In the genomic region with DNA sequence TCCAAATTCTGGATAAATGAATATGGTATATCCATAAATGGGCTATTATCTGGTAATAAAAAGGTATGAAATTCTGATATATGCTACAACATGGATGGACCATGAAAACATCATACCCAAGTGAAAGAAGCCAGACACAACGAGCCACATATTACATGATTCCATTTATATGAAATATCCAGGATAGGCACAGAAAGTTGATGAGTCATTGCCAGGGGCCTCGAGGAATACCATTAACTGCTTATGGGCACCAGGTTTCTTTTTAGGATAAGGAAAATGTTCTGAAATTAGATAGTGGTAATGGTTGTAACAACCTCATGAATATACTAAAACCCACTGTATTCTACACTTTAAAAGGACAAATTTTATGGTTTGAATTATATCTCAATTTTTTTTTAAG, we compare ENCODE assay signal across 28 cellular contexts.
A peak's percentile ranks its signal among the peaks of the same experiment; 100 is the strongest.
DNase-seq lines count a peak whose midpoint lies in the region; ATAC-seq and TF ChIP-seq lines count a peak whose summit lies in the region.
"Had no signal": no experiment of that assay in that cellular context is flagged by ENCODE, and none has a peak within 500 bp of the region (broad histone marks: within the 10 kb centered on the region; RNA-seq: fewer than 3 reads in every experiment).

No MANE protein-coding gene starts in this region.

- peaks cover 4% of the 10 kb centered on the region for H3K9me3 Mint-ChIP-seq in activated naive CD4-positive, alpha-beta T cell treated with anti-CD3 and anti-CD28 coated beads, Interleukin-2, amount 50 U/mL, for 24 hours
- H3K9me3 Mint-ChIP-seq in activated naive CD4-positive, alpha-beta T cell treated with anti-CD3 and anti-CD28 coated beads for 36 hours = peaks cover 3% of the 10 kb centered on the region
- H3K9me3 Mint-ChIP-seq in progenitor cell of endocrine pancreas (ENCODE audit: low read depth) = peaks cover 11% of the 10 kb centered on the region
- H3K9me3 Mint-ChIP-seq in CD4-positive, alpha-beta memory T cell = peaks cover 0 to 2% (median 0%) of the 10 kb centered on the region in 8 donors
- peaks cover 4% of the 10 kb centered on the region for H3K9me3 Mint-ChIP-seq in stimulated activated memory B cell treated with anti-CD40 and anti-IgM and Interleukin-4, amounts not matched to agents 10 μg/mL and 1 μg/mL and 100 μg/mL, for 72 hours
- H3K9me3 Mint-ChIP-seq: IgD-negative memory B cell; T-helper 2 cell treated with Interferon-gamma antibody and Interleukin-4, amounts not matched to agents 5 μg/mL and 100 μg/mL, for 36 hours had no signal

- intact Hi-C loops in activated naive CD4-positive, alpha-beta T cell treated with anti-CD3 and anti-CD28 coated beads for 36 hours (cut with micrococcal nuclease) = no loop called here
- intact Hi-C loops in CD4-positive, alpha-beta memory T cell (cut with micrococcal nuclease) = no loop called here

- peaks cover 20% of the 10 kb centered on the region for H3K36me3 Mint-ChIP-seq in activated naive CD4-positive, alpha-beta T cell treated with anti-CD3 and anti-CD28 coated beads, Interleukin-2, amount 50 U/mL, for 24 hours
- H3K36me3 Mint-ChIP-seq in activated naive CD4-positive, alpha-beta T cell treated with anti-CD3 and anti-CD28 coated beads for 36 hours (ENCODE audit: low read depth) = peaks cover 4% of the 10 kb centered on the region
- H3K36me3 Mint-ChIP-seq in progenitor cell of endocrine pancreas (ENCODE audit: insufficient read depth) = peaks cover 6% of the 10 kb centered on the region
- H3K36me3 Mint-ChIP-seq in CD4-positive, alpha-beta memory T cell = peaks cover 0 to 14% of the 10 kb centered on the region in 2 donors
- peaks cover 22% of the 10 kb centered on the region for H3K36me3 Mint-ChIP-seq in stimulated activated memory B cell treated with anti-CD40 and anti-IgM and Interleukin-4, amounts not matched to agents 10 μg/mL and 1 μg/mL and 100 μg/mL, for 72 hours
- H3K36me3 Mint-ChIP-seq: IgD-negative memory B cell had no signal

- peak overlapping the region; percentile 19 for H3K27ac Mint-ChIP-seq in activated naive CD4-positive, alpha-beta T cell treated with anti-CD3 and anti-CD28 coated beads, Interleukin-2, amount 50 U/mL, for 24 hours
- no peak overlapping the region for H3K27ac Mint-ChIP-seq in activated naive CD4-positive, alpha-beta T cell treated with anti-CD3 and anti-CD28 coated beads for 36 hours
- peak overlapping the region; percentile 71 for H3K27ac Mint-ChIP-seq in progenitor cell of endocrine pancreas
- peak overlapping the region in 1 of 7 donors; percentile 51 for H3K27ac Mint-ChIP-seq in CD4-positive, alpha-beta memory T cell
- no peak overlapping the region for H3K27ac Mint-ChIP-seq in stimulated activated memory B cell treated with anti-CD40 and anti-IgM and Interleukin-4, amounts not matched to agents 10 μg/mL and 1 μg/mL and 100 μg/mL, for 72 hours
- H3K27ac Mint-ChIP-seq: activated CD4-positive, alpha-beta memory T cell treated with anti-CD3 and anti-CD28 coated beads for 36 hours; IgD-negative memory B cell; T-helper 2 cell treated with Interferon-gamma antibody and Interleukin-4, amounts not matched to agents 5 μg/mL and 100 μg/mL, for 36 hours; WTC11 had no signal

- DNase-seq in activated naive CD4-positive, alpha-beta T cell treated with anti-CD3 and anti-CD28 coated beads for 36 hours = no peak
- DNase-seq in RPMI7951 (ENCODE audit: low read depth) (peak; percentile 59), dermis blood vessel endothelial cell (peak; percentile 14), progenitor cell of endocrine pancreas (ENCODE audit: low spot score, unreplicated experiment) (no peak)
- DNase-seq in CD4-positive, alpha-beta memory T cell = no peak
- DNase-seq: 8988T; activated CD4-positive, alpha-beta memory T cell treated with anti-CD3 and anti-CD28 coated beads for 36 hours; activated gamma-delta T cell treated with Interleukin-2 at 50 U/mL for 16 hours; activated T-cell treated with anti-CD3 and anti-CD28 coated beads for 4 hours; aorta; effector memory CD4-positive, alpha-beta T cell; GF-D8; mucosa of descending colon; NCI-H187 treated with DMSO at 0.1 percent for 48 hours; nucleus accumbens; OCI-M1; spleen; stimulated activated CD4-positive, alpha-beta T cell treated with anti-CD3 and anti-CD28 coated beads, Interleukin-4, amount 100 ng/mL, for 4 hours; stomach had no signal

- H3K4me3 Mint-ChIP-seq in activated naive CD4-positive, alpha-beta T cell treated with anti-CD3 and anti-CD28 coated beads, Interleukin-2, amount 50 U/mL, for 24 hours = no peak overlapping the region
- H3K4me3 Mint-ChIP-seq in activated naive CD4-positive, alpha-beta T cell treated with anti-CD3 and anti-CD28 coated beads for 36 hours = no peak overlapping the region
- no peak overlapping the region for H3K4me3 Mint-ChIP-seq in progenitor cell of endocrine pancreas (ENCODE audit: low read depth)
- H3K4me3 Mint-ChIP-seq in CD4-positive, alpha-beta memory T cell = peak overlapping the region in 1 of 8 donors; percentile 28
- no peak overlapping the region for H3K4me3 Mint-ChIP-seq in stimulated activated memory B cell treated with anti-CD40 and anti-IgM and Interleukin-4, amounts not matched to agents 10 μg/mL and 1 μg/mL and 100 μg/mL, for 72 hours
- H3K4me3 Mint-ChIP-seq: activated CD4-positive, alpha-beta memory T cell treated with anti-CD3 and anti-CD28 coated beads for 36 hours; IgD-negative memory B cell; T-helper 2 cell treated with Interferon-gamma antibody and Interleukin-4, amounts not matched to agents 5 μg/mL and 100 μg/mL, for 36 hours; WTC11 had no signal

- H3K4me1 ChIP-seq in CD4-positive, alpha-beta memory T cell (ENCODE audit: insufficient read depth, low read length) = peaks cover 22% of the 10 kb centered on the region
- H3K4me1 ChIP-seq: SJSA1, stomach had no signal

- no peak overlapping the region for H3K4me3 ChIP-seq in CD4-positive, alpha-beta memory T cell (ENCODE audit: low read length in 2 of 2)
- H3K4me3 ChIP-seq: BLaER1, mucosa of descending colon, SJSA1, spleen, stomach had no signal

- no peaks in the 10 kb centered on the region for H3K27me3 ChIP-seq in CD4-positive, alpha-beta memory T cell (ENCODE audit: insufficient read depth, low read length)
- H3K27me3 ChIP-seq: BLaER1, SJSA1, spleen, stomach had no signal

- CTCF ChIA-PET in activated naive CD4-positive, alpha-beta T cell treated with anti-CD3 and anti-CD28 coated beads for 36 hours (lab: Charles Lee) = no interaction called here
- CTCF ChIA-PET in CD4-positive, alpha-beta memory T cell (lab: Charles Lee; ENCODE audit: partially characterized antibody) = interaction anchor here (0.9 kb wide), 1 partner anchor 58 kb away, joined by 3 read pairs; no protein-coding TSS in a partner anchor

- TF ChIP-seq CTCF in progenitor cell of endocrine pancreas (IDR thresholded peaks at IDR 0.05; ENCODE audit: unreplicated experiment) = no peak

- H3K9me3 ChIP-seq in CD4-positive, alpha-beta memory T cell (ENCODE audit: control insufficient read depth in 1 of 2, low read length in 2 of 2) = no peaks in the 10 kb centered on the region
- H3K9me3 ChIP-seq: mucosa of descending colon, SJSA1, stomach had no signal

- no peak overlapping the region for H3K27ac ChIP-seq in CD4-positive, alpha-beta memory T cell (ENCODE audit: low read depth, low read length)
- H3K27ac ChIP-seq: BLaER1, HL-60, SJSA1, spleen, stomach had no signal

- POLR2A ChIA-PET in CD4-positive, alpha-beta memory T cell (lab: Charles Lee; ENCODE audit: partially characterized antibody) = no interaction called here

- no peaks in the 10 kb centered on the region for H3K36me3 ChIP-seq in CD4-positive, alpha-beta memory T cell (ENCODE audit: insufficient read depth, low read length)
- H3K36me3 ChIP-seq: SJSA1, spleen, stomach had no signal

- no peak for ATAC-seq in stimulated activated memory B cell treated with anti-CD40 and anti-IgM and Interleukin-4, amounts not matched to agents 10 μg/mL and 1 μg/mL and 100 μg/mL, for 72 hours
- no peak for ATAC-seq in GM21786 (IDR thresholded peaks at IDR 0.05; ENCODE audit: unreplicated experiment)
- ATAC-seq: mucosa of descending colon, WTC11 had no signal

- H3K4me1 Mint-ChIP-seq in activated naive CD4-positive, alpha-beta T cell treated with anti-CD3 and anti-CD28 coated beads, Interleukin-2, amount 50 U/mL, for 24 hours = peaks cover 84% of the 10 kb centered on the region
- peaks cover 67% of the 10 kb centered on the region for H3K4me1 Mint-ChIP-seq in activated naive CD4-positive, alpha-beta T cell treated with anti-CD3 and anti-CD28 coated beads for 36 hours (ENCODE audit: low read depth)
- H3K4me1 Mint-ChIP-seq in progenitor cell of endocrine pancreas (ENCODE audit: low read depth) = peaks cover 22% of the 10 kb centered on the region
- H3K4me1 Mint-ChIP-seq in CD4-positive, alpha-beta memory T cell = peaks cover 42 to 71% (median 58%) of the 10 kb centered on the region in 4 donors
- peaks cover 7% of the 10 kb centered on the region for H3K4me1 Mint-ChIP-seq in stimulated activated memory B cell treated with anti-CD40 and anti-IgM and Interleukin-4, amounts not matched to agents 10 μg/mL and 1 μg/mL and 100 μg/mL, for 72 hours

- no peaks in the 10 kb centered on the region for H3K27me3 Mint-ChIP-seq in activated naive CD4-positive, alpha-beta T cell treated with anti-CD3 and anti-CD28 coated beads, Interleukin-2, amount 50 U/mL, for 24 hours
- H3K27me3 Mint-ChIP-seq in activated naive CD4-positive, alpha-beta T cell treated with anti-CD3 and anti-CD28 coated beads for 36 hours (ENCODE audit: low read depth) = no peaks in the 10 kb centered on the region
- no peaks in the 10 kb centered on the region for H3K27me3 Mint-ChIP-seq in progenitor cell of endocrine pancreas
- H3K27me3 Mint-ChIP-seq in CD4-positive, alpha-beta memory T cell = no peaks in the 10 kb centered on the region
- H3K27me3 Mint-ChIP-seq in stimulated activated memory B cell treated with anti-CD40 and anti-IgM and Interleukin-4, amounts not matched to agents 10 μg/mL and 1 μg/mL and 100 μg/mL, for 72 hours = no peaks in the 10 kb centered on the region
- H3K27me3 Mint-ChIP-seq: activated CD4-positive, alpha-beta memory T cell treated with anti-CD3 and anti-CD28 coated beads for 36 hours; IgD-negative memory B cell had no signal

Comparison
In these comparisons a context has a peak if more than half of its experiments do, and no peak if none do; other contexts are left out.
1. H3K27ac Mint-ChIP-seq: peak in activated naive CD4-positive, alpha-beta T cell treated with anti-CD3 and anti-CD28 coated beads, Interleukin-2, amount 50 U/mL, for 24 hours (single experiment) and progenitor cell of endocrine pancreas (single experiment); none in activated naive CD4-positive, alpha-beta T cell treated with anti-CD3 and anti-CD28 coated beads for 36 hours (single experiment) and stimulated activated memory B cell treated with anti-CD40 and anti-IgM and Interleukin-4, amounts not matched to agents 10 μg/mL and 1 μg/mL and 100 μg/mL, for 72 hours (single experiment).
2. DNase-seq: peak in RPMI7951 (single experiment) and dermis blood vessel endothelial cell (single experiment); none in activated naive CD4-positive, alpha-beta T cell treated with anti-CD3 and anti-CD28 coated beads for 36 hours (single experiment), progenitor cell of endocrine pancreas (single experiment) and CD4-positive, alpha-beta memory T cell (0 of 5).